Comparison of ENCODE assay signal across 17 cellular contexts in genomic region chr14:61125314-61126082, GRCh38.
DNase-seq lines count a peak whose midpoint lies in the region; ATAC-seq, FAIRE-seq and TF ChIP-seq lines count a peak whose summit lies in the region.
"Had no signal": no experiment of that assay in that cellular context is flagged by ENCODE, and none has a peak within 500 bp of the region (broad histone marks: within the 10 kb centered on the region; RNA-seq: fewer than 3 reads in every experiment).

No MANE protein-coding gene starts in this region.

- DNase-seq in AG04450 (ENCODE audit: low read depth, low spot score) (no peak), adipocyte (ENCODE audit: low read depth) (no peak), myocyte (ENCODE audit: low read depth) (peak; percentile 69), HT-29 (ENCODE audit: low spot score) (no peak), RCC 7860 (ENCODE audit: low spot score) (no peak)
- no peak for DNase-seq in activated CD4-positive, alpha-beta T cell treated with anti-CD3 and anti-CD28 coated beads for 1 hour
- DNase-seq: BE2C; effector CD4-positive, alpha-beta T cell; EL; Karpas-422; NCI-H2081 had no signal

- H3F3A ChIP-seq in Loucy (ENCODE audit: low read depth), result no peaks in the 10 kb centered on the region

- H3K9me3 ChIP-seq in AG04450 (ENCODE audit: control insufficient read depth, insufficient read depth, low read length) (peaks cover 8% of the 10 kb centered on the region), Loucy (ENCODE audit: insufficient read depth, low read depth, low read length) (no peaks in the 10 kb centered on the region), adipocyte (ENCODE audit: control insufficient read depth, low read length) (no peaks in the 10 kb centered on the region)
- H3K9me3 ChIP-seq: BE2C, suprapubic skin had no signal

- H3K4me1 ChIP-seq in Loucy (ENCODE audit: insufficient read depth, low read length, poor library complexity, severe bottlenecking), result peaks cover 32% of the 10 kb centered on the region
- peaks cover 6% of the 10 kb centered on the region for H3K4me1 ChIP-seq in adipocyte (ENCODE audit: control insufficient read depth, insufficient read depth, low read length)
- H3K4me1 ChIP-seq: BE2C had no signal

- H3K27me3 ChIP-seq in AG04450 (ENCODE audit: control insufficient read depth, insufficient read depth, low read length) (no peaks in the 10 kb centered on the region), Loucy (ENCODE audit: insufficient read depth, low read length, poor library complexity, severe bottlenecking) (no peaks in the 10 kb centered on the region), adipocyte (replicated peaks; ENCODE audit: control insufficient read depth, insufficient read depth, low read length) (no peaks in the 10 kb centered on the region)
- H3K27me3 ChIP-seq: BE2C, suprapubic skin had no signal

- POLR2A ChIA-PET in AG04450 (lab: Yijun Ruan, JAX), result interaction anchor here (0.6 to 2.0 kb wide), 5 partner anchors 20 to 1930 kb away, joined by 4 to 10 read pairs (median 9); no protein-coding TSS in a partner anchor

- no peak overlapping the region for H3K4me3 ChIP-seq in AG04450 (ENCODE audit: low read depth, low read length)
- H3K4me3 ChIP-seq in Loucy (ENCODE audit: low read length, poor library complexity, severe bottlenecking), result no peak overlapping the region
- H3K4me3 ChIP-seq in adipocyte (ENCODE audit: low read length), result peak overlapping the region; percentile 55
- H3K4me3 ChIP-seq: GM12878, suprapubic skin had no signal

- no peak for FAIRE-seq in RCC 7860 (lab: Jason Lieb, UNC)
- FAIRE-seq: GM12878 had no signal

- H3K9ac ChIP-seq in Loucy (ENCODE audit: low read depth, low read length, poor library complexity, severe bottlenecking) (peak overlapping the region; percentile 15), adipocyte (ENCODE audit: low read length) (no peak overlapping the region)

- no peak for ATAC-seq in GM18909 (IDR thresholded peaks at IDR 0.05; ENCODE audit: poor library complexity, unreplicated experiment)
- ATAC-seq: GM12878 had no signal

- no peaks in the 10 kb centered on the region for H3K9me2 ChIP-seq in Loucy (replicated peaks; ENCODE audit: low read depth, low read length)

- H3K79me2 ChIP-seq in Loucy (ENCODE audit: insufficient read depth, low read length), result no peaks in the 10 kb centered on the region

- H3K27ac ChIP-seq in AG04450 (ENCODE audit: low read depth, low read length), result peak overlapping the region; percentile 83
- H3K27ac ChIP-seq: HL-60, suprapubic skin, VCaP had no signal

- H3K36me3 ChIP-seq in Loucy (ENCODE audit: insufficient read depth, low read length) (no peaks in the 10 kb centered on the region), adipocyte (ENCODE audit: control insufficient read depth, insufficient read depth, low read length, severe bottlenecking) (no peaks in the 10 kb centered on the region)
- H3K36me3 ChIP-seq: BE2C, suprapubic skin had no signal

- TF ChIP-seq CTCF in AG04450 (IDR thresholded peaks at IDR 0.05; ENCODE audit: low read depth, low read length) (no peak), Loucy (conservative IDR thresholded peaks at IDR 0.05; ENCODE audit: low read length) (no peak)

- H4K20me1 ChIP-seq in Loucy (ENCODE audit: insufficient read depth, low read length, poor library complexity, severe bottlenecking), result no peaks in the 10 kb centered on the region

- CTCF ChIA-PET in AG04450 (lab: Charles Lee), result no interaction called here

- peak overlapping the region; percentile 23 for H3K4me2 ChIP-seq in Loucy (ENCODE audit: low read depth, low read length, poor library complexity, severe bottlenecking)

- H2AFZ ChIP-seq in Loucy (ENCODE audit: low read length), result peak overlapping the region; percentile 32; the same call in 1 of the 2 replicates
